In the genomic region with DNA sequence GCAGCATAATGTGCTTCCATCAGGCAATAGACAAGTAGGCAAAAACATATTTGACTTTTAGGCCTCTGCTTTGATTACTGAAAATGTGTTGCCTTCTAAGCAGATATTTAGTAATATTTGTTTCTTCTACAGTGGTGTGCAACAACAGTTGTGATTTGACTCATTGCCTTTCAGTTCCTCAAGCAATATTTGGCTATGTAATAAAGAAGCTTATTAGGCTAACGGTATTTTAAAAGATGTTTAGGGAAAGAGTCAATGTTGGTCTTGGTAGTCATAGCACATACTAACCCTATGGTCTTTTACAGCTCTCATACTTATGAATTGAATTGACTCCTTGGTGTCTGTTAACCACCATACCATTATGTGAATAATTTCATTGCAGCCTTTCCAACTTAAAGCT, we compare ENCODE assay signal across 23 cellular contexts.
A peak's percentile ranks its signal among the peaks of the same experiment; 100 is the strongest.
DNase-seq lines count a peak whose midpoint lies in the region; ATAC-seq, FAIRE-seq and TF ChIP-seq lines count a peak whose summit lies in the region.
"Had no signal": no experiment of that assay in that cellular context is flagged by ENCODE, and none has a peak within 500 bp of the region (broad histone marks: within the 10 kb centered on the region; RNA-seq: fewer than 3 reads in every experiment).

No MANE protein-coding gene starts in this region.

- H3K4me1 ChIP-seq in HAP-1 = peaks cover 13% of the 10 kb centered on the region
- H3K4me1 ChIP-seq: ascending aorta, heart right ventricle, spleen had no signal

- in situ Hi-C loops in HAP-1 (cut with MboI; ENCODE audit: low sequenced_read_pairs) = no loop called here

- TF ChIP-seq CTCF in D721Med (IDR thresholded peaks at IDR 0.05; ENCODE audit: insufficient read depth, missing control alignments) (no peak), foreskin fibroblast (IDR thresholded peaks at IDR 0.05; ENCODE audit: low read depth, low read length) (no peak)

- no peaks in the 10 kb centered on the region for H3K9me3 ChIP-seq in HAP-1
- H3K9me3 ChIP-seq: ascending aorta, heart right ventricle, SK-N-SH, spleen had no signal

- intact Hi-C loops in left ventricle myocardium superior (cut with micrococcal nuclease) = no loop called here

- no peak for FAIRE-seq in D721Med (lab: Jason Lieb, UNC)

- H3K36me3 ChIP-seq in HAP-1 (replicated peaks) = no peaks in the 10 kb centered on the region
- H3K36me3 ChIP-seq: ascending aorta, heart right ventricle, spleen had no signal

- H3K4me3 ChIP-seq in foreskin fibroblast (ENCODE audit: low read depth in 1 of 2, low read length in 2 of 2) (no peak overlapping the region), HAP-1 (no peak overlapping the region)
- H3K4me3 ChIP-seq: ascending aorta, heart right ventricle, spleen had no signal

- H3K27me3 ChIP-seq in HAP-1 (ENCODE audit: low read depth) = no peaks in the 10 kb centered on the region
- H3K27me3 ChIP-seq: ascending aorta, heart right ventricle, spleen had no signal

- ATAC-seq in GM18867 (IDR thresholded peaks at IDR 0.05; ENCODE audit: unreplicated experiment) = peak; percentile 73
- ATAC-seq in HG02588 (IDR thresholded peaks at IDR 0.05; ENCODE audit: unreplicated experiment) = peak; percentile 68
- ATAC-seq in HG03066 (IDR thresholded peaks at IDR 0.05; ENCODE audit: low read depth, unreplicated experiment) = peak; percentile 58
- no peak for ATAC-seq in left ventricle myocardium superior
- ATAC-seq: heart right ventricle; left colon; stimulated activated naive CD8-positive, alpha-beta T cell treated with anti-CD3 and anti-CD28 coated beads, Interleukin-15, Interleukin-2, amounts not matched to agents 100 U/mL and 50 U/mL, for 24 hours had no signal

- DNase-seq in D721Med (ENCODE audit: insufficient read length, low spot score) (no peak), foreskin fibroblast (no peak), HAP-1 (ENCODE audit: low spot score in 2 of 2) (no peak), left ventricle myocardium superior (no peak)
- DNase-seq: activated CD8-positive, alpha-beta memory T cell treated with anti-CD3 and anti-CD28 coated beads, Interleukin-2, amount 50 U/mL, for 4 hours; caudate nucleus; heart right ventricle; KBM-7; left colon; mesendoderm; NCI-H146; NCI-H2171 treated with DMSO at 0.1 percent for 48 hours; NCI-H526; nucleus accumbens; retina; SK-N-SH; spleen; stimulated activated CD4-positive, alpha-beta T cell treated with anti-CD3 and anti-CD28 coated beads, Interleukin-4, amount 100 ng/mL, for 24 hours; stimulated activated naive CD8-positive, alpha-beta T cell treated with anti-CD3 and anti-CD28 coated beads, Interleukin-15, Interleukin-2, amounts not matched to agents 100 U/mL and 50 U/mL, for 24 hours had no signal
